1 cellular context compared by ENCODE assay signal in the genomic region with DNA sequence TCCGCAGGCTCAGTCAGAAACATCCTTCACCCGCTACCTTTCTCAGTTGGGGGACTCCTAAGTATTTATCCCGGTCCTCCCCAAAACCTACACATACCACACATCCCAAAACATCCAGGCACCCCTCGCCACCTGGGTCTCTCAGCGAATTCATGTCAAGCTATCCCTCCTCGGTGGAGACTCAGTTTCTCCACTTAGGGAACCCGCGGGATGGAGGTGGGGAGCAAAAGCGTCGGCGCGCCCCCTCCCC.
TF ChIP-seq lines count a peak whose summit lies in the region.

No MANE protein-coding gene starts in this region.

TF ChIP-seq in HepG2, 621 proteins besides CTCF, POLR2A, EP300 and RAD21 (continues in another document):
- TF ChIP-seq ZNF432 (CRISPR knock-in tag; IDR thresholded peaks at IDR 0.05; ENCODE audit: borderline replicate concordance): 0 out of 2 replicates have a peak, but pooled peaks have one; percentile 36
- no peak for TF ChIP-seq SNAPC2 (CRISPR knock-in tag; IDR thresholded peaks at IDR 0.05)
- TF ChIP-seq, protein P1, sequence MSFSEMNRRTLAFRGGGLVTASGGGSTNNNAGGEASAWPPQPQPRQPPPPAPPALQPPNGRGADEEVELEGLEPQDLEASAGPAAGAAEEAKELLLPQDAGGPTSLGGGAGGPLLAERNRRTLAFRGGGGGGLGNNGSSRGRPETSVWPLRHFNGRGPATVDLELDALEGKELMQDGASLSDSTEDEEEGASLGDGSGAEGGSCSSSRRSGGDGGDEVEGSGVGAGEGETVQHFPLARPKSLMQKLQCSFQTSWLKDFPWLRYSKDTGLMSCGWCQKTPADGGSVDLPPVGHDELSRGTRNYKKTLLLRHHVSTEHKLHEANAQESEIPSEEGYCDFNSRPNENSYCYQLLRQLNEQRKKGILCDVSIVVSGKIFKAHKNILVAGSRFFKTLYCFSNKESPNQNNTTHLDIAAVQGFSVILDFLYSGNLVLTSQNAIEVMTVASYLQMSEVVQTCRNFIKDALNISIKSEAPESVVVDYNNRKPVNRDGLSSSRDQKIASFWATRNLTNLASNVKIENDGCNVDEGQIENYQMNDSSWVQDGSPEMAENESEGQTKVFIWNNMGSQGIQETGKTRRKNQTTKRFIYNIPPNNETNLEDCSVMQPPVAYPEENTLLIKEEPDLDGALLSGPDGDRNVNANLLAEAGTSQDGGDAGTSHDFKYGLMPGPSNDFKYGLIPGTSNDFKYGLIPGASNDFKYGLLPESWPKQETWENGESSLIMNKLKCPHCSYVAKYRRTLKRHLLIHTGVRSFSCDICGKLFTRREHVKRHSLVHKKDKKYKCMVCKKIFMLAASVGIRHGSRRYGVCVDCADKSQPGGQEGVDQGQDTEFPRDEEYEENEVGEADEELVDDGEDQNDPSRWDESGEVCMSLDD (CRISPR knock-in tag; IDR thresholded peaks at IDR 0.05; ENCODE audit: borderline replicate concordance): no peak
- no peak for TF ChIP-seq NFE2 (CRISPR knock-in tag; IDR thresholded peaks at IDR 0.05)
- TF ChIP-seq, protein P2, sequence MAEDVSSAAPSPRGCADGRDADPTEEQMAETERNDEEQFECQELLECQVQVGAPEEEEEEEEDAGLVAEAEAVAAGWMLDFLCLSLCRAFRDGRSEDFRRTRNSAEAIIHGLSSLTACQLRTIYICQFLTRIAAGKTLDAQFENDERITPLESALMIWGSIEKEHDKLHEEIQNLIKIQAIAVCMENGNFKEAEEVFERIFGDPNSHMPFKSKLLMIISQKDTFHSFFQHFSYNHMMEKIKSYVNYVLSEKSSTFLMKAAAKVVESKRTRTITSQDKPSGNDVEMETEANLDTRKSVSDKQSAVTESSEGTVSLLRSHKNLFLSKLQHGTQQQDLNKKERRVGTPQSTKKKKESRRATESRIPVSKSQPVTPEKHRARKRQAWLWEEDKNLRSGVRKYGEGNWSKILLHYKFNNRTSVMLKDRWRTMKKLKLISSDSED (CRISPR knock-in tag; IDR thresholded peaks at IDR 0.05): no peak
- TF ChIP-seq TGIF2 (CRISPR knock-in tag; IDR thresholded peaks at IDR 0.05): 0 out of 2 replicates have a peak, but pooled peaks have one; percentile 3
- no peak for TF ChIP-seq MED8 (CRISPR knock-in tag; IDR thresholded peaks at IDR 0.05; ENCODE audit: insufficient replicate concordance)
- TF ChIP-seq ZNF672 (CRISPR knock-in tag; IDR thresholded peaks at IDR 0.05): peak; percentile 23; the same call in 1 of the 2 replicates
- TF ChIP-seq ZNF256 (CRISPR knock-in tag; conservative IDR thresholded peaks at IDR 0.05): no peak
- TF ChIP-seq ZNF44 (CRISPR knock-in tag; IDR thresholded peaks at IDR 0.05): no peak
- no peak for TF ChIP-seq ISL2 (CRISPR knock-in tag; IDR thresholded peaks at IDR 0.05)
- TF ChIP-seq ZBTB42 (CRISPR knock-in tag; IDR thresholded peaks at IDR 0.05): no peak
- 0 out of 2 replicates have a peak, but pooled peaks have one; percentile 19 for TF ChIP-seq ZNF766 (CRISPR knock-in tag; IDR thresholded peaks at IDR 0.05; ENCODE audit: borderline replicate concordance)
- 0 out of 2 replicates have a peak, but pooled peaks have one; percentile 5 for TF ChIP-seq GTF3A (CRISPR knock-in tag; conservative IDR thresholded peaks at IDR 0.05)
- TF ChIP-seq, protein P3, sequence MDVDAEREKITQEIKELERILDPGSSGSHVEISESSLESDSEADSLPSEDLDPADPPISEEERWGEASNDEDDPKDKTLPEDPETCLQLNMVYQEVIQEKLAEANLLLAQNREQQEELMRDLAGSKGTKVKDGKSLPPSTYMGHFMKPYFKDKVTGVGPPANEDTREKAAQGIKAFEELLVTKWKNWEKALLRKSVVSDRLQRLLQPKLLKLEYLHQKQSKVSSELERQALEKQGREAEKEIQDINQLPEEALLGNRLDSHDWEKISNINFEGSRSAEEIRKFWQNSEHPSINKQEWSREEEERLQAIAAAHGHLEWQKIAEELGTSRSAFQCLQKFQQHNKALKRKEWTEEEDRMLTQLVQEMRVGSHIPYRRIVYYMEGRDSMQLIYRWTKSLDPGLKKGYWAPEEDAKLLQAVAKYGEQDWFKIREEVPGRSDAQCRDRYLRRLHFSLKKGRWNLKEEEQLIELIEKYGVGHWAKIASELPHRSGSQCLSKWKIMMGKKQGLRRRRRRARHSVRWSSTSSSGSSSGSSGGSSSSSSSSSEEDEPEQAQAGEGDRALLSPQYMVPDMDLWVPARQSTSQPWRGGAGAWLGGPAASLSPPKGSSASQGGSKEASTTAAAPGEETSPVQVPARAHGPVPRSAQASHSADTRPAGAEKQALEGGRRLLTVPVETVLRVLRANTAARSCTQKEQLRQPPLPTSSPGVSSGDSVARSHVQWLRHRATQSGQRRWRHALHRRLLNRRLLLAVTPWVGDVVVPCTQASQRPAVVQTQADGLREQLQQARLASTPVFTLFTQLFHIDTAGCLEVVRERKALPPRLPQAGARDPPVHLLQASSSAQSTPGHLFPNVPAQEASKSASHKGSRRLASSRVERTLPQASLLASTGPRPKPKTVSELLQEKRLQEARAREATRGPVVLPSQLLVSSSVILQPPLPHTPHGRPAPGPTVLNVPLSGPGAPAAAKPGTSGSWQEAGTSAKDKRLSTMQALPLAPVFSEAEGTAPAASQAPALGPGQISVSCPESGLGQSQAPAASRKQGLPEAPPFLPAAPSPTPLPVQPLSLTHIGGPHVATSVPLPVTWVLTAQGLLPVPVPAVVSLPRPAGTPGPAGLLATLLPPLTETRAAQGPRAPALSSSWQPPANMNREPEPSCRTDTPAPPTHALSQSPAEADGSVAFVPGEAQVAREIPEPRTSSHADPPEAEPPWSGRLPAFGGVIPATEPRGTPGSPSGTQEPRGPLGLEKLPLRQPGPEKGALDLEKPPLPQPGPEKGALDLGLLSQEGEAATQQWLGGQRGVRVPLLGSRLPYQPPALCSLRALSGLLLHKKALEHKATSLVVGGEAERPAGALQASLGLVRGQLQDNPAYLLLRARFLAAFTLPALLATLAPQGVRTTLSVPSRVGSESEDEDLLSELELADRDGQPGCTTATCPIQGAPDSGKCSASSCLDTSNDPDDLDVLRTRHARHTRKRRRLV (CRISPR knock-in tag; IDR thresholded peaks at IDR 0.05): 0 out of 2 replicates have a peak, but pooled peaks have one; percentile 2
- TF ChIP-seq, protein P4, sequence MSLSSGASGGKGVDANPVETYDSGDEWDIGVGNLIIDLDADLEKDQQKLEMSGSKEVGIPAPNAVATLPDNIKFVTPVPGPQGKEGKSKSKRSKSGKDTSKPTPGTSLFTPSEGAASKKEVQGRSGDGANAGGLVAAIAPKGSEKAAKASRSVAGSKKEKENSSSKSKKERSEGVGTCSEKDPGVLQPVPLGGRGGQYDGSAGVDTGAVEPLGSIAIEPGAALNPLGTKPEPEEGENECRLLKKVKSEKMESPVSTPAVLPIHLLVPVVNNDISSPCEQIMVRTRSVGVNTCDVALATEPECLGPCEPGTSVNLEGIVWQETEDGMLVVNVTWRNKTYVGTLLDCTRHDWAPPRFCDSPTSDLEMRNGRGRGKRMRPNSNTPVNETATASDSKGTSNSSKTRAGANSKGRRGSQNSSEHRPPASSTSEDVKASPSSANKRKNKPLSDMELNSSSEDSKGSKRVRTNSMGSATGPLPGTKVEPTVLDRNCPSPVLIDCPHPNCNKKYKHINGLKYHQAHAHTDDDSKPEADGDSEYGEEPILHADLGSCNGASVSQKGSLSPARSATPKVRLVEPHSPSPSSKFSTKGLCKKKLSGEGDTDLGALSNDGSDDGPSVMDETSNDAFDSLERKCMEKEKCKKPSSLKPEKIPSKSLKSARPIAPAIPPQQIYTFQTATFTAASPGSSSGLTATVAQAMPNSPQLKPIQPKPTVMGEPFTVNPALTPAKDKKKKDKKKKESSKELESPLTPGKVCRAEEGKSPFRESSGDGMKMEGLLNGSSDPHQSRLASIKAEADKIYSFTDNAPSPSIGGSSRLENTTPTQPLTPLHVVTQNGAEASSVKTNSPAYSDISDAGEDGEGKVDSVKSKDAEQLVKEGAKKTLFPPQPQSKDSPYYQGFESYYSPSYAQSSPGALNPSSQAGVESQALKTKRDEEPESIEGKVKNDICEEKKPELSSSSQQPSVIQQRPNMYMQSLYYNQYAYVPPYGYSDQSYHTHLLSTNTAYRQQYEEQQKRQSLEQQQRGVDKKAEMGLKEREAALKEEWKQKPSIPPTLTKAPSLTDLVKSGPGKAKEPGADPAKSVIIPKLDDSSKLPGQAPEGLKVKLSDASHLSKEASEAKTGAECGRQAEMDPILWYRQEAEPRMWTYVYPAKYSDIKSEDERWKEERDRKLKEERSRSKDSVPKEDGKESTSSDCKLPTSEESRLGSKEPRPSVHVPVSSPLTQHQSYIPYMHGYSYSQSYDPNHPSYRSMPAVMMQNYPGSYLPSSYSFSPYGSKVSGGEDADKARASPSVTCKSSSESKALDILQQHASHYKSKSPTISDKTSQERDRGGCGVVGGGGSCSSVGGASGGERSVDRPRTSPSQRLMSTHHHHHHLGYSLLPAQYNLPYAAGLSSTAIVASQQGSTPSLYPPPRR (CRISPR knock-in tag; IDR thresholded peaks at IDR 0.05; ENCODE audit: borderline replicate concordance): no peak
- TF ChIP-seq, protein P5, sequence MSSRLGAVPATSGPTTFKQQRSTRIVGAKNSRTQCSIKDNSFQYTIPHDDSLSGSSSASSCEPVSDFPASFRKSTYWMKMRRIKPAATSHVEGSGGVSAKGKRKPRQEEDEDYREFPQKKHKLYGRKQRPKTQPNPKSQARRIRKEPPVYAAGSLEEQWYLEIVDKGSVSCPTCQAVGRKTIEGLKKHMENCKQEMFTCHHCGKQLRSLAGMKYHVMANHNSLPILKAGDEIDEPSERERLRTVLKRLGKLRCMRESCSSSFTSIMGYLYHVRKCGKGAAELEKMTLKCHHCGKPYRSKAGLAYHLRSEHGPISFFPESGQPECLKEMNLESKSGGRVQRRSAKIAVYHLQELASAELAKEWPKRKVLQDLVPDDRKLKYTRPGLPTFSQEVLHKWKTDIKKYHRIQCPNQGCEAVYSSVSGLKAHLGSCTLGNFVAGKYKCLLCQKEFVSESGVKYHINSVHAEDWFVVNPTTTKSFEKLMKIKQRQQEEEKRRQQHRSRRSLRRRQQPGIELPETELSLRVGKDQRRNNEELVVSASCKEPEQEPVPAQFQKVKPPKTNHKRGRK (CRISPR knock-in tag; IDR thresholded peaks at IDR 0.05): no peak
- TF ChIP-seq, protein P6, sequence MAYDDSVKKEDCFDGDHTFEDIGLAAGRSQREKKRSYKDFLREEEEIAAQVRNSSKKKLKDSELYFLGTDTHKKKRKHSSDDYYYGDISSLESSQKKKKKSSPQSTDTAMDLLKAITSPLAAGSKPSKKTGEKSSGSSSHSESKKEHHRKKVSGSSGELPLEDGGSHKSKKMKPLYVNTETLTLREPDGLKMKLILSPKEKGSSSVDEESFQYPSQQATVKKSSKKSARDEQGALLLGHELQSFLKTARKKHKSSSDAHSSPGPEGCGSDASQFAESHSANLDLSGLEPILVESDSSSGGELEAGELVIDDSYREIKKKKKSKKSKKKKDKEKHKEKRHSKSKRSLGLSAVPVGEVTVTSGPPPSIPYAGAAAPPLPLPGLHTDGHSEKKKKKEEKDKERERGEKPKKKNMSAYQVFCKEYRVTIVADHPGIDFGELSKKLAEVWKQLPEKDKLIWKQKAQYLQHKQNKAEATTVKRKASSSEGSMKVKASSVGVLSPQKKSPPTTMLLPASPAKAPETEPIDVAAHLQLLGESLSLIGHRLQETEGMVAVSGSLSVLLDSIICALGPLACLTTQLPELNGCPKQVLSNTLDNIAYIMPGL (CRISPR knock-in tag; IDR thresholded peaks at IDR 0.05; ENCODE audit: borderline replicate concordance in 1 of 2, low read depth in 1 of 2): peak in 1 of 2 experiments; percentile 3; a peak in 1 of 4 replicates
- TF ChIP-seq ARNT2 (CRISPR knock-in tag; IDR thresholded peaks at IDR 0.05; ENCODE audit: low read depth): no peak
- no peak for TF ChIP-seq ZNF879 (CRISPR knock-in tag; IDR thresholded peaks at IDR 0.05)
- TF ChIP-seq CBFB (CRISPR knock-in tag; IDR thresholded peaks at IDR 0.05): 0 out of 2 replicates have a peak, but pooled peaks have one; percentile 5
- no peak for TF ChIP-seq NFE2L1 (CRISPR knock-in tag; IDR thresholded peaks at IDR 0.05; ENCODE audit: borderline replicate concordance)
- TF ChIP-seq, protein P7, sequence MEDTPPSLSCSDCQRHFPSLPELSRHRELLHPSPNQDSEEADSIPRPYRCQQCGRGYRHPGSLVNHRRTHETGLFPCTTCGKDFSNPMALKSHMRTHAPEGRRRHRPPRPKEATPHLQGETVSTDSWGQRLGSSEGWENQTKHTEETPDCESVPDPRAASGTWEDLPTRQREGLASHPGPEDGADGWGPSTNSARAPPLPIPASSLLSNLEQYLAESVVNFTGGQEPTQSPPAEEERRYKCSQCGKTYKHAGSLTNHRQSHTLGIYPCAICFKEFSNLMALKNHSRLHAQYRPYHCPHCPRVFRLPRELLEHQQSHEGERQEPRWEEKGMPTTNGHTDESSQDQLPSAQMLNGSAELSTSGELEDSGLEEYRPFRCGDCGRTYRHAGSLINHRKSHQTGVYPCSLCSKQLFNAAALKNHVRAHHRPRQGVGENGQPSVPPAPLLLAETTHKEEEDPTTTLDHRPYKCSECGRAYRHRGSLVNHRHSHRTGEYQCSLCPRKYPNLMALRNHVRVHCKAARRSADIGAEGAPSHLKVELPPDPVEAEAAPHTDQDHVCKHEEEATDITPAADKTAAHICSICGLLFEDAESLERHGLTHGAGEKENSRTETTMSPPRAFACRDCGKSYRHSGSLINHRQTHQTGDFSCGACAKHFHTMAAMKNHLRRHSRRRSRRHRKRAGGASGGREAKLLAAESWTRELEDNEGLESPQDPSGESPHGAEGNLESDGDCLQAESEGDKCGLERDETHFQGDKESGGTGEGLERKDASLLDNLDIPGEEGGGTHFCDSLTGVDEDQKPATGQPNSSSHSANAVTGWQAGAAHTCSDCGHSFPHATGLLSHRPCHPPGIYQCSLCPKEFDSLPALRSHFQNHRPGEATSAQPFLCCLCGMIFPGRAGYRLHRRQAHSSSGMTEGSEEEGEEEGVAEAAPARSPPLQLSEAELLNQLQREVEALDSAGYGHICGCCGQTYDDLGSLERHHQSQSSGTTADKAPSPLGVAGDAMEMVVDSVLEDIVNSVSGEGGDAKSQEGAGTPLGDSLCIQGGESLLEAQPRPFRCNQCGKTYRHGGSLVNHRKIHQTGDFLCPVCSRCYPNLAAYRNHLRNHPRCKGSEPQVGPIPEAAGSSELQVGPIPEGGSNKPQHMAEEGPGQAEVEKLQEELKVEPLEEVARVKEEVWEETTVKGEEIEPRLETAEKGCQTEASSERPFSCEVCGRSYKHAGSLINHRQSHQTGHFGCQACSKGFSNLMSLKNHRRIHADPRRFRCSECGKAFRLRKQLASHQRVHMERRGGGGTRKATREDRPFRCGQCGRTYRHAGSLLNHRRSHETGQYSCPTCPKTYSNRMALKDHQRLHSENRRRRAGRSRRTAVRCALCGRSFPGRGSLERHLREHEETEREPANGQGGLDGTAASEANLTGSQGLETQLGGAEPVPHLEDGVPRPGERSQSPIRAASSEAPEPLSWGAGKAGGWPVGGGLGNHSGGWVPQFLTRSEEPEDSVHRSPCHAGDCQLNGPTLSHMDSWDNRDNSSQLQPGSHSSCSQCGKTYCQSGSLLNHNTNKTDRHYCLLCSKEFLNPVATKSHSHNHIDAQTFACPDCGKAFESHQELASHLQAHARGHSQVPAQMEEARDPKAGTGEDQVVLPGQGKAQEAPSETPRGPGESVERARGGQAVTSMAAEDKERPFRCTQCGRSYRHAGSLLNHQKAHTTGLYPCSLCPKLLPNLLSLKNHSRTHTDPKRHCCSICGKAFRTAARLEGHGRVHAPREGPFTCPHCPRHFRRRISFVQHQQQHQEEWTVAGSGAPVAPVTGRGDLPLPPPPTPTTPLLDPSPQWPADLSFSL (CRISPR knock-in tag; IDR thresholded peaks at IDR 0.05): no peak
- no peak for TF ChIP-seq ZNF180 (CRISPR knock-in tag; IDR thresholded peaks at IDR 0.05; ENCODE audit: borderline replicate concordance, low read depth)
- peak; percentile 75; the same call in 1 of the 2 replicates for TF ChIP-seq KDM5A (IDR thresholded peaks at IDR 0.05; ENCODE audit: borderline replicate concordance, low read length)
- TF ChIP-seq ZNF263 (CRISPR knock-in tag; IDR thresholded peaks at IDR 0.05): peak; percentile 26; the same call in 1 of the 2 replicates
- no peak for TF ChIP-seq SPEN (CRISPR knock-in tag; IDR thresholded peaks at IDR 0.05; ENCODE audit: low read depth)
